Comparison of ENCODE assay signal across 16 cellular contexts in the genomic region with DNA sequence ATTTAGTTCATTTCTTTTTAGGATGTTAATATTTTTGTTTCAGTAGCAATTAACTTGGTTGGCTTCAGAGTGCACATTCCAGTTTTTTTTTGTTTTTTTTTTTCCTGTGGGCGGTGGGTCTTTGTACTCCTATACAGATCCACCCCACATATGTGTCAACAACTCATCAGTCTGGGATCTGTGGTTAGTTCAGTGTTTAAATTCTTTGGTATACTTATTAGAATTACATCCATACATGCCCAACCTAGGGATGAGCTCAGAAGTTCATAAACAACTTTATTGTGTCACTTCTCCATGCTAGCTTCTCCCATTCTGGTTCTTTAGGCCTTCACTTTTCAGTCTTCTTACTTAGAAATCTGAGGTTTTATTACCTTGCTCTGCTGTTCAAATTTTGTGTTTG. TPM values are rescaled to one million over a fixed set of nuclear protein-coding genes. Genes with fewer than 3 reads are reported as not detected.
DNase-seq lines count a peak whose midpoint lies in the region; ATAC-seq and TF ChIP-seq lines count a peak whose summit lies in the region.
"Had no signal": no experiment of that assay in that cellular context is flagged by ENCODE, and none has a peak within 500 bp of the region (broad histone marks: within the 10 kb centered on the region; RNA-seq: fewer than 3 reads in every experiment).

No MANE protein-coding gene starts in this region.

- no peak overlapping the region for H3K4me2 ChIP-seq in hepatocyte
- H3K4me2 ChIP-seq: KMS-11 had no signal

- DNase-seq in EH (ENCODE audit: low read depth) = peak; percentile 39
- DNase-seq in HFF-Myc (ENCODE audit: extremely low read depth, low read depth) = peak; percentile 11
- no peak for DNase-seq in colonic mucosa
- DNase-seq in skeletal muscle cell (ENCODE audit: low read depth) = peak; percentile 27
- DNase-seq in A172 (ENCODE audit: low spot score) = no peak
- no peak for DNase-seq in hepatocyte (ENCODE audit: low spot score)
- DNase-seq: Calu3; CD4-positive, alpha-beta memory T cell; DMS53; HCEC 1CT; NCI-H1092; NCI-H2081 treated with DMSO at 0.1 percent for 48 hours; NCI-H510A had no signal

- H3K9me3 ChIP-seq in colonic mucosa = no peaks in the 10 kb centered on the region
- H3K9me3 ChIP-seq in hepatocyte (ENCODE audit: low read depth) = no peaks in the 10 kb centered on the region

- TF ChIP-seq CTCF in HFF-Myc (IDR thresholded peaks at IDR 0.05; ENCODE audit: low read depth, low read length, missing control alignments) = no peak
- TF ChIP-seq CTCF in colonic mucosa (IDR thresholded peaks at IDR 0.05) = no peak
- no peak for TF ChIP-seq CTCF in hepatocyte (IDR thresholded peaks at IDR 0.05; ENCODE audit: poor library complexity)

- no peaks in the 10 kb centered on the region for H4K20me1 ChIP-seq in hepatocyte (ENCODE audit: insufficient read depth, poor library complexity, severe bottlenecking)

- peak overlapping the region; percentile 48 for H3K27ac ChIP-seq in colonic mucosa
- no peak overlapping the region for H3K27ac ChIP-seq in hepatocyte
- H3K27ac ChIP-seq: KMS-11, SK-N-MC had no signal

- H3K36me3 ChIP-seq in colonic mucosa = no peaks in the 10 kb centered on the region
- H3K36me3 ChIP-seq in hepatocyte (replicated peaks; ENCODE audit: insufficient read depth, low read depth) = no peaks in the 10 kb centered on the region

- H3K9me2 ChIP-seq in hepatocyte (replicated peaks; ENCODE audit: insufficient read depth) = no peaks in the 10 kb centered on the region

- no peak overlapping the region for H2AFZ ChIP-seq in hepatocyte

- intact Hi-C loops in colonic mucosa (cut with DNase I) = no loop called here

- ATAC-seq in GM18519 (IDR thresholded peaks at IDR 0.05; ENCODE audit: low FRiP score, unreplicated experiment) = no peak

- H3K27me3 ChIP-seq in colonic mucosa (no peaks in the 10 kb centered on the region), hepatocyte (no peaks in the 10 kb centered on the region)

- H3K4me3 ChIP-seq in HFF-Myc (replicated peaks; ENCODE audit: low read depth, low read length) (no peak overlapping the region), colonic mucosa (no peak overlapping the region), skeletal muscle cell (ENCODE audit: low read depth, low read length) (no peak overlapping the region), hepatocyte (no peak overlapping the region)
- H3K4me3 ChIP-seq: SK-N-MC had no signal

- H3K4me1 ChIP-seq in colonic mucosa = no peaks in the 10 kb centered on the region
- H3K4me1 ChIP-seq in hepatocyte (ENCODE audit: insufficient read depth) = no peaks in the 10 kb centered on the region

- 100% methylated on average over 1 of the region's 1 CpG for WGBS in hepatocyte (ENCODE audit: low lambda C conversion rate, missing lambda C conversion rate)

- no peak overlapping the region for H3K9ac ChIP-seq in colonic mucosa (ENCODE audit: low read depth in 2 of 2, low read length in 2 of 2)
- H3K9ac ChIP-seq: KMS-11 had no signal

- H3K79me2 ChIP-seq in hepatocyte = no peaks in the 10 kb centered on the region

RNA-seq across cellular contexts. Expression of gene PCCA, which starts 50.9 kb away (rescaled TPM):
- 100 to 1,000 TPM in 1 of 2 donors, 10 to 100 TPM in 1; 65.5 to 109 TPM for total RNA-seq in colonic mucosa
- total RNA-seq in A172 (2014; rRNA removed; shearing (Covaris generic)) = 20.0 and 22.8 TPM in 2 replicates
- total RNA-seq in hepatocyte = 19.5 and 28.2 TPM in 2 replicates
- 23.6 and 25.7 TPM in 2 replicates for polyA plus RNA-seq in hepatocyte

Comparison
In these comparisons a context has a peak if more than half of its experiments do, and no peak if none do; other contexts are left out.
1. DNase-seq: peak in EH (single experiment), HFF-Myc (single experiment) and skeletal muscle cell (single experiment); none in colonic mucosa (single experiment), A172 (single experiment) and hepatocyte (single experiment).